ENCODE assay signal across 29 cellular contexts in the genomic region with DNA sequence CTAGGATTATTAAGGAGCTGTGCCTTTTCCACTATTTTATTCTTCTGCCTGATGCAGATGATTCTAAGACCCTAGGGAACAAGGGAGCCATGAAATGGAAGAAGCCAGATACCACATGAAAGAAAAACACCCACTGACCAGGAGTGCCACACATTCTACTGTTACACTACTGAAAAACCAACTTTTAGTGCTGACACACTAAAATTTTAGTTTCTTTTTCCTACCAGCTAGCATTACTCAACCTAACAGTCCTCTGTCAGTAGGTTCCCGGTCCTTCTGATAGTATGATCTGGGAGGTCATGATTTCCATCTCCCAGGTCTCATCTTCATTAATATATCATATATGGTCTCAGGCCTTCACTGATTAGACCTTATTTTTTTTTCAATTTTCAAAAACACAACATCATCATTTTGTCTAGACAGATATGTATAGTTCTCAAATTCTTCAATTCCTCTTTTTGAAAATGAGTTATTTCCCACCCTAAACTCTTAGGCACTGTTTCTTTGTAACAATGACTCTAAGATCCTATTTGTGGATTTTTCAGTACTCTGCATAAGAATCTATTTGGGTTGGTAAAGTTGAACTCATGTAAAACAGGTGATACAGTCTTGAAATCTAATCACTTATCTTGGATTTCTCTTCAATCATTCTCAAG.
"Had no signal": no experiment of that assay in that cellular context is flagged by ENCODE, and none has a peak within 500 bp of the region (broad histone marks: within the 10 kb centered on the region; RNA-seq: fewer than 3 reads in every experiment).

No MANE protein-coding gene starts in this region.

- DNase-seq: activated B cell treated with CpG ODN at 0.5 μM for 24 hours; activated CD4-positive, alpha-beta memory T cell treated with anti-CD3 and anti-CD28 coated beads, Interleukin-2, amount 10 ng/mL, durations not matched to agents 7 days and 5 days; activated CD4-positive, alpha-beta T cell treated with anti-CD3 and anti-CD28 coated beads for 4 hours; activated CD4-positive, alpha-beta T cell treated with anti-CD3 and anti-CD28 coated beads, Interleukin-2, amount 10 ng/mL, durations not matched to agents 24 days and 14 days; activated CD4-positive, alpha-beta T cell treated with anti-CD3 and anti-CD28 coated beads, Interleukin-2, amount 50 U/mL, for 48 hours; activated CD4-positive, CD25-positive, alpha-beta regulatory T cell treated with anti-CD3 and anti-CD28 coated beads, Interleukin-2, amount 50 U/mL, for 72 hours; activated CD8-positive, alpha-beta memory T cell treated with anti-CD3 and anti-CD28 coated beads for 24 hours; activated CD8-positive, alpha-beta memory T cell treated with anti-CD3 and anti-CD28 coated beads, Interleukin-2, amount 10 ng/mL, durations not matched to agents 7 days and 5 days; activated CD8-positive, alpha-beta memory T cell treated with anti-CD3 and anti-CD28 coated beads, Interleukin-2, amount 50 U/mL, for 48 hours; activated CD8-positive, alpha-beta T cell treated with anti-CD3 and anti-CD28 coated beads, Interleukin-2, amount 10 ng/mL, durations not matched to agents 7 days and 5 days; activated effector memory CD4-positive, alpha-beta T cell treated with Interleukin-2 at 50 U/mL for 16 hours; activated gamma-delta T cell; activated naive CD4-positive, alpha-beta T cell treated with anti-CD3 and anti-CD28 coated beads, Interleukin-2, amount 10 ng/mL, durations not matched to agents 7 days and 5 days; activated naive CD4-positive, alpha-beta T cell treated with Interleukin-2 at 50 U/mL for 16 hours; activated naive CD8-positive, alpha-beta T cell treated with anti-CD3 and anti-CD28 coated beads, Interleukin-2, amount 10 ng/mL, durations not matched to agents 7 days and 5 days; activated naive CD8-positive, alpha-beta T cell treated with anti-CD3 and anti-CD28 coated beads, Interleukin-2, amount 50 U/mL, for 24 hours; activated T-cell treated with anti-CD3 and anti-CD28 coated beads, Interleukin-2, amount 50 U/mL, for 24 hours; activated T-cell treated with anti-CD3 and anti-CD28 coated beads, Interleukin-2, amount 50 U/mL, for 48 hours; amygdala; anterior cingulate cortex; caudate nucleus; cerebellar nuclear complex; T-helper 2 cell; T-helper 9 cell had no signal

- H3K4me1 ChIP-seq: ascending aorta had no signal

- H3K9me3 ChIP-seq: ascending aorta had no signal

- H3K4me3 ChIP-seq: ascending aorta, cardiac muscle cell had no signal

- FAIRE-seq: bronchial epithelial cell, TTC549 had no signal

- H3K27ac ChIP-seq: ascending aorta, cardiac muscle cell, VCaP had no signal

- H3K27me3 ChIP-seq: ascending aorta, cardiac muscle cell had no signal

- H3K36me3 ChIP-seq: ascending aorta, cardiac muscle cell had no signal

- ATAC-seq: activated CD8-positive, alpha-beta memory T cell treated with anti-CD3 and anti-CD28 coated beads, Interleukin-2, amount 10 ng/mL, durations not matched to agents 7 days and 5 days; activated CD8-positive, alpha-beta T cell treated with anti-CD3 and anti-CD28 coated beads, Interleukin-2, amount 10 ng/mL, durations not matched to agents 7 days and 5 days; activated naive CD8-positive, alpha-beta T cell treated with anti-CD3 and anti-CD28 coated beads, Interleukin-2, amount 50 U/mL, for 24 hours had no signal
